In the genomic region with DNA sequence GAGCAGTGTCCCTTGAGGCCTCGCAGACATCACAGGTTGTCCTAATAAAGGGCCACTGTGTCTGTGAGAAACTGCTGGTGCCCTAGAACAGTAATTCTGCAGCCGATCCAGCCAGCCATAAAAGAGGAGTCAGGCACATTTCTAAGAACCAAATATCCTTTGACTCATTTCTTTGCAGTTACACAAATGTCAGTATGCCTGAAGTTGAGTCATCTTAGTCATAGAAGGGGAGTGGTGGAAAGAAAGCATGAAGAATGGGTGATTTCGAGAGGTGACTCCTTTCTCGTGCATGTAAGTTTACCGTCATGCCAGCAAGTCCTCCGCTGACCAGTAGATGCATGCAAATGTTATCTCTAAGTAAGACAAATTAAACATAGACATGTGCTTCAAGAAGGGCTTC, we compare ENCODE assay signal across 1 cellular context.
TF ChIP-seq lines count a peak whose summit lies in the region.

No MANE protein-coding gene starts in this region.

TF ChIP-seq in IMR-90, 13 proteins besides CTCF, POLR2A, EP300 and RAD21 (continued from another document):
- TF ChIP-seq, protein P1, sequence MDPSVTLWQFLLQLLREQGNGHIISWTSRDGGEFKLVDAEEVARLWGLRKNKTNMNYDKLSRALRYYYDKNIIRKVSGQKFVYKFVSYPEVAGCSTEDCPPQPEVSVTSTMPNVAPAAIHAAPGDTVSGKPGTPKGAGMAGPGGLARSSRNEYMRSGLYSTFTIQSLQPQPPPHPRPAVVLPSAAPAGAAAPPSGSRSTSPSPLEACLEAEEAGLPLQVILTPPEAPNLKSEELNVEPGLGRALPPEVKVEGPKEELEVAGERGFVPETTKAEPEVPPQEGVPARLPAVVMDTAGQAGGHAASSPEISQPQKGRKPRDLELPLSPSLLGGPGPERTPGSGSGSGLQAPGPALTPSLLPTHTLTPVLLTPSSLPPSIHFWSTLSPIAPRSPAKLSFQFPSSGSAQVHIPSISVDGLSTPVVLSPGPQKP (IDR thresholded peaks at IDR 0.05; ENCODE audit: borderline replicate concordance, low read depth, low read length), result no peak
- no peak for TF ChIP-seq MXI1 (IDR thresholded peaks at IDR 0.05; ENCODE audit: borderline replicate concordance, low read depth, low read length)
- no peak for TF ChIP-seq RCOR1 (IDR thresholded peaks at IDR 0.05; ENCODE audit: insufficient replicate concordance, low read length)
- TF ChIP-seq BHLHE40 (IDR thresholded peaks at IDR 0.05; ENCODE audit: low read depth, low read length), result no peak
- no peak for TF ChIP-seq RFX5 (IDR thresholded peaks at IDR 0.05; ENCODE audit: low read depth, low read length)
- TF ChIP-seq CHD1 (IDR thresholded peaks at IDR 0.05; ENCODE audit: low read depth, low read length), result no peak
- no peak for TF ChIP-seq NFE2L2 (IDR thresholded peaks at IDR 0.05; ENCODE audit: low read depth, low read length)
- TF ChIP-seq MAFK (IDR thresholded peaks at IDR 0.05; ENCODE audit: low read depth, low read length), result no peak
- TF ChIP-seq, protein P2, sequence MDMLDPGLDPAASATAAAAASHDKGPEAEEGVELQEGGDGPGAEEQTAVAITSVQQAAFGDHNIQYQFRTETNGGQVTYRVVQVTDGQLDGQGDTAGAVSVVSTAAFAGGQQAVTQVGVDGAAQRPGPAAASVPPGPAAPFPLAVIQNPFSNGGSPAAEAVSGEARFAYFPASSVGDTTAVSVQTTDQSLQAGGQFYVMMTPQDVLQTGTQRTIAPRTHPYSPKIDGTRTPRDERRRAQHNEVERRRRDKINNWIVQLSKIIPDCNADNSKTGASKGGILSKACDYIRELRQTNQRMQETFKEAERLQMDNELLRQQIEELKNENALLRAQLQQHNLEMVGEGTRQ (IDR thresholded peaks at IDR 0.05; ENCODE audit: low read depth, low read length), result no peak
- TF ChIP-seq MAZ (IDR thresholded peaks at IDR 0.05; ENCODE audit: borderline replicate concordance, low read depth, low read length), result no peak
- TF ChIP-seq CEBPB (IDR thresholded peaks at IDR 0.05; ENCODE audit: low read depth, low read length), result no peak
